ENCODE assay signal across 26 cellular contexts in the genomic region with DNA sequence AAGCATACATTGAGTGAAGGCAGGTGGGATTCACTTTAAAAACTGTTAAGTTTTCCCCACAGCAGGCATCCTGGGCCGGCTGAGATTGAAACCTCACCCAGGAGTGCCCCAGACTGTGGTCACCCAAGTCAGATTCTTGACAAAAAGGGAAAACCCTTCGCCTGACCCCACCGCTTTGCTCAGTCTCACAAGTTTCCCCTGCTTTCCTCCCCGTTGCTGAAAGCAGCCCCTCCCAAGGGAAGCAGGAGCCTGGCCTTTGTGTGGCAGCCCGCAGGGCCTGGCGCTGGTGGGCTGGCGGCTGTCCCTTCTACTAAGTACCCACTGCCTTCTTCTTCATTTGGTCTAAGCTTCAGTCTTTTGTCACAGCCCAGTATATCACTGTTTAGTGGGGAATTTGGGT. TPM values are rescaled to one million over a fixed set of nuclear protein-coding genes. Genes with fewer than 3 reads are reported as not detected.
DNase-seq lines count a peak whose midpoint lies in the region; ATAC-seq and TF ChIP-seq lines count a peak whose summit lies in the region.
"Had no signal": no experiment of that assay in that cellular context is flagged by ENCODE, and none has a peak within 500 bp of the region (broad histone marks: within the 10 kb centered on the region; RNA-seq: fewer than 3 reads in every experiment).

No MANE protein-coding gene starts in this region.

- H3K36me3 Mint-ChIP-seq in GM23338 (ENCODE audit: low read depth): no peaks in the 10 kb centered on the region; the same call in 2 of the 3 replicates
- H3K36me3 Mint-ChIP-seq in stimulated activated memory B cell treated with anti-CD40 and anti-IgM and Interleukin-4, amounts not matched to agents 10 μg/mL and 1 μg/mL and 100 μg/mL, for 72 hours: no peaks in the 10 kb centered on the region
- H3K36me3 Mint-ChIP-seq: natural killer cell treated with Interleukin-12 subunit alpha and Interleukin-12 subunit beta and Interleukin-15 and Interleukin-18, amount 100 ng/mL, for 72 hours had no signal

- H3K4me1 ChIP-seq in GM23338 (ENCODE audit: insufficient read depth) (no peaks in the 10 kb centered on the region), mucosa of descending colon (ENCODE audit: low read depth) (no peaks in the 10 kb centered on the region)
- H3K4me1 ChIP-seq: adrenal gland, gastroesophageal sphincter, vagina had no signal

- H3K9me2 ChIP-seq in GM23338 (ENCODE audit: insufficient read depth): no peaks in the 10 kb centered on the region

- no peak overlapping the region; the same call in 1 of the 2 replicates for H3K27ac ChIP-seq in GM23338 (ENCODE audit: low read depth)
- H3K27ac ChIP-seq: adrenal gland, dorsolateral prefrontal cortex, gastroesophageal sphincter, vagina had no signal

- H3K4me3 Mint-ChIP-seq in GM23338: no peak overlapping the region
- no peak overlapping the region for H3K4me3 Mint-ChIP-seq in stimulated activated memory B cell treated with anti-CD40 and anti-IgM and Interleukin-4, amounts not matched to agents 10 μg/mL and 1 μg/mL and 100 μg/mL, for 72 hours
- H3K4me3 Mint-ChIP-seq: natural killer cell treated with Interleukin-12 subunit alpha and Interleukin-12 subunit beta and Interleukin-15 and Interleukin-18, amount 100 ng/mL, for 72 hours had no signal

- H3K27ac Mint-ChIP-seq in GM23338: no peak overlapping the region
- no peak overlapping the region for H3K27ac Mint-ChIP-seq in stimulated activated memory B cell treated with anti-CD40 and anti-IgM and Interleukin-4, amounts not matched to agents 10 μg/mL and 1 μg/mL and 100 μg/mL, for 72 hours
- H3K27ac Mint-ChIP-seq: natural killer cell treated with Interleukin-12 subunit alpha and Interleukin-12 subunit beta and Interleukin-15 and Interleukin-18, amount 100 ng/mL, for 72 hours had no signal

- peaks cover 12% of the 10 kb centered on the region; the same call in 2 of the 3 replicates for H3K4me1 Mint-ChIP-seq in GM23338
- peaks cover 6% of the 10 kb centered on the region for H3K4me1 Mint-ChIP-seq in stimulated activated memory B cell treated with anti-CD40 and anti-IgM and Interleukin-4, amounts not matched to agents 10 μg/mL and 1 μg/mL and 100 μg/mL, for 72 hours

- H3K36me3 ChIP-seq in GM23338 (ENCODE audit: insufficient read depth) (no peaks in the 10 kb centered on the region), mucosa of descending colon (ENCODE audit: low read depth) (no peaks in the 10 kb centered on the region)
- H3K36me3 ChIP-seq: adrenal gland, gastroesophageal sphincter, vagina had no signal

- H3F3A ChIP-seq in GM23338 (replicated peaks; ENCODE audit: low read depth): no peaks in the 10 kb centered on the region

- peak; percentile 57 for ATAC-seq in GM18909 (IDR thresholded peaks at IDR 0.05; ENCODE audit: poor library complexity, unreplicated experiment)
- ATAC-seq in GM23338: peak; percentile 50
- peak; percentile 38 for ATAC-seq in HG03342 (IDR thresholded peaks at IDR 0.05; ENCODE audit: unreplicated experiment)
- ATAC-seq in stimulated activated memory B cell treated with anti-CD40 and anti-IgM and Interleukin-4, amounts not matched to agents 10 μg/mL and 1 μg/mL and 100 μg/mL, for 72 hours: peak; percentile 65
- no peak for ATAC-seq in HG03196 (IDR thresholded peaks at IDR 0.05; ENCODE audit: unreplicated experiment)
- ATAC-seq in mucosa of descending colon: no peak
- ATAC-seq: gastroesophageal sphincter; natural killer cell treated with Interleukin-12 subunit alpha and Interleukin-12 subunit beta and Interleukin-15 and Interleukin-18, amount 100 ng/mL, for 72 hours had no signal

- H4K20me1 ChIP-seq in GM23338 (replicated peaks; ENCODE audit: insufficient read depth): no peaks in the 10 kb centered on the region

- H3K9me3 ChIP-seq in mucosa of descending colon: no peaks in the 10 kb centered on the region
- H3K9me3 ChIP-seq: adrenal gland, gastroesophageal sphincter, vagina had no signal

- H3K79me2 ChIP-seq in GM23338 (replicated peaks; ENCODE audit: insufficient read depth): no peaks in the 10 kb centered on the region

- peaks cover 2% of the 10 kb centered on the region; the same call in 2 of the 3 replicates for H3K9me3 Mint-ChIP-seq in GM23338
- no peaks in the 10 kb centered on the region for H3K9me3 Mint-ChIP-seq in stimulated activated memory B cell treated with anti-CD40 and anti-IgM and Interleukin-4, amounts not matched to agents 10 μg/mL and 1 μg/mL and 100 μg/mL, for 72 hours
- H3K9me3 Mint-ChIP-seq: natural killer cell treated with Interleukin-12 subunit alpha and Interleukin-12 subunit beta and Interleukin-15 and Interleukin-18, amount 100 ng/mL, for 72 hours had no signal

- intact Hi-C loops in mucosa of descending colon (cut with DNase I, micrococcal nuclease): no loop called here

- no peak for TF ChIP-seq CTCF in GM23338 (conservative IDR thresholded peaks at IDR 0.05; ENCODE audit: low read depth in 2 of 2)
- no peak for TF ChIP-seq CTCF in mucosa of descending colon (IDR thresholded peaks at IDR 0.05)

- peaks cover 6% of the 10 kb centered on the region for H3K27me3 Mint-ChIP-seq in GM23338 (ENCODE audit: insufficient read depth, low read depth, poor library complexity)
- H3K27me3 Mint-ChIP-seq in stimulated activated memory B cell treated with anti-CD40 and anti-IgM and Interleukin-4, amounts not matched to agents 10 μg/mL and 1 μg/mL and 100 μg/mL, for 72 hours: peaks cover 22% of the 10 kb centered on the region

- no peak overlapping the region for H3K4me2 ChIP-seq in GM23338
- H3K4me2 ChIP-seq: smooth muscle cell had no signal

- H2AFZ ChIP-seq in GM23338: no peak overlapping the region

- no peak for DNase-seq in GM23338 (ENCODE audit: low spot score)
- DNase-seq in amygdala (lab: John Stamatoyannopoulos, UW): no peak
- no peak for DNase-seq in mucosa of descending colon
- DNase-seq: activated CD4-positive, alpha-beta T cell treated with anti-CD3 and anti-CD28 coated beads for 4 hours; activated effector memory CD4-positive, alpha-beta T cell treated with Interleukin-2 at 50 U/mL for 16 hours; adrenal gland; Calu3; dorsolateral prefrontal cortex; EL; erythroblast; Kasumi-1; mesenchymal stem cell; NCI-H1105 treated with DMSO at 0.1 percent for 48 hours; NCI-H2227 treated with DMSO at 0.1 percent for 48 hours; NK-92 treated with Interleukin-12 subunit alpha and Interleukin-12 subunit beta, amount 100 ng/mL, for 24 hours; RPMI8226; stimulated activated CD4-positive, alpha-beta T cell treated with anti-CD3 and anti-CD28 coated beads, Interleukin-4, amount 100 ng/mL, for 24 hours; substantia nigra had no signal

- H3K4me3 ChIP-seq in GM23338 (no peak overlapping the region), mucosa of descending colon (no peak overlapping the region)
- H3K4me3 ChIP-seq: adrenal gland, dorsolateral prefrontal cortex, gastroesophageal sphincter, smooth muscle cell, vagina had no signal

- no peaks in the 10 kb centered on the region for H3K27me3 ChIP-seq in GM23338 (ENCODE audit: insufficient read depth)
- H3K27me3 ChIP-seq: adrenal gland, vagina had no signal

TF ChIP-seq in GM23338, 12 proteins besides CTCF, POLR2A, EP300 and RAD21 (continues in another document):
- no peak for TF ChIP-seq POLR2AphosphoS5 (IDR thresholded peaks at IDR 0.05; ENCODE audit: low read depth)
- TF ChIP-seq, protein P1, sequence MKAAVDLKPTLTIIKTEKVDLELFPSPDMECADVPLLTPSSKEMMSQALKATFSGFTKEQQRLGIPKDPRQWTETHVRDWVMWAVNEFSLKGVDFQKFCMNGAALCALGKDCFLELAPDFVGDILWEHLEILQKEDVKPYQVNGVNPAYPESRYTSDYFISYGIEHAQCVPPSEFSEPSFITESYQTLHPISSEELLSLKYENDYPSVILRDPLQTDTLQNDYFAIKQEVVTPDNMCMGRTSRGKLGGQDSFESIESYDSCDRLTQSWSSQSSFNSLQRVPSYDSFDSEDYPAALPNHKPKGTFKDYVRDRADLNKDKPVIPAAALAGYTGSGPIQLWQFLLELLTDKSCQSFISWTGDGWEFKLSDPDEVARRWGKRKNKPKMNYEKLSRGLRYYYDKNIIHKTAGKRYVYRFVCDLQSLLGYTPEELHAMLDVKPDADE (IDR thresholded peaks at IDR 0.05): no peak
- TF ChIP-seq JUNB (IDR thresholded peaks at IDR 0.05; ENCODE audit: unreplicated experiment): no peak
- TF ChIP-seq STAT1 (IDR thresholded peaks at IDR 0.05; ENCODE audit: unreplicated experiment): no peak
- no peak for TF ChIP-seq ZNF114 (CRISPR knock-in tag; IDR thresholded peaks at IDR 0.05)
- TF ChIP-seq ZNF331 (CRISPR knock-in tag; IDR thresholded peaks at IDR 0.05; ENCODE audit: low read depth): no peak
- TF ChIP-seq CREB1 (CRISPR knock-in tag; IDR thresholded peaks at IDR 0.05; ENCODE audit: low read depth): no peak
- no peak for TF ChIP-seq NANOG (IDR thresholded peaks at IDR 0.05; ENCODE audit: borderline replicate concordance)

RNA-seq across cellular contexts. Expression of a gene that starts 16.0 kb away (rescaled TPM):
- total RNA-seq in GM23338 (2014; rRNA removed; shearing (Covaris generic)): 0.56 TPM in 1 of 2 replicates, not detected in the other
- 2.0 and 2.2 TPM in 2 replicates for polyA plus RNA-seq in GM23338 (2016; fragmentation: Nextera tagmentation; extraction: Ambion mirVana)
- total RNA-seq in mucosa of descending colon: 1 to 10 TPM; 2.0 to 3.7 (median 3.5) TPM
- total RNA-seq: natural killer cell treated with Interleukin-12 subunit alpha and Interleukin-12 subunit beta and Interleukin-15 and Interleukin-18, amount 100 ng/mL, for 72 hours; vagina had no signal

Comparison
In these comparisons a context has a peak if more than half of its experiments do, and no peak if none do; other contexts are left out.
1. ATAC-seq: peak in GM18909 (single experiment), GM23338 (single experiment), HG03342 (single experiment) and stimulated activated memory B cell treated with anti-CD40 and anti-IgM and Interleukin-4, amounts not matched to agents 10 μg/mL and 1 μg/mL and 100 μg/mL, for 72 hours (single experiment); none in HG03196 (single experiment) and mucosa of descending colon (single experiment).